Comparison of ENCODE assay signal across 22 cellular contexts in genomic region chr5:8869932-8870331, GRCh38.
"Had no signal": no experiment of that assay in that cellular context is flagged by ENCODE, and none has a peak within 500 bp of the region (broad histone marks: within the 10 kb centered on the region; RNA-seq: fewer than 3 reads in every experiment).

No MANE protein-coding gene starts in this region.

- H3K9me3 ChIP-seq: mucosa of descending colon, pancreas, stomach, thoracic aorta, transverse colon had no signal

- H3K27ac ChIP-seq: dorsolateral prefrontal cortex, heart right ventricle, neural progenitor cell, pancreas, stomach, thoracic aorta, transverse colon had no signal

- H2AFZ ChIP-seq: neural progenitor cell had no signal

- ATAC-seq: esophagus mucosa, heart right ventricle, left lobe of liver, mucosa of descending colon, natural killer cell, pancreas, right cardiac atrium had no signal

- H3K27me3 ChIP-seq: heart right ventricle, neural progenitor cell, pancreas, transverse colon had no signal

- H3K36me3 ChIP-seq: heart right ventricle, neural progenitor cell, pancreas, stomach, thoracic aorta, transverse colon had no signal

- H3K4me3 ChIP-seq: dorsolateral prefrontal cortex, heart right ventricle, mucosa of descending colon, neural progenitor cell, pancreas, stomach, thoracic aorta, transverse colon had no signal

- DNase-seq: cortex of kidney; dorsolateral prefrontal cortex; effector CD8-positive, alpha-beta T cell; heart right ventricle; hypothalamus; islet precursor cell; mammary epithelial cell; mucosa of descending colon; natural killer cell; nucleus accumbens; small intestine; stimulated activated CD4-positive, alpha-beta T cell treated with anti-CD3 and anti-CD28 coated beads, Interleukin-12 subunit alpha, Interleukin-12 subunit beta, amount 100 ng/mL, for 4 hours; stimulated activated naive CD4-positive, alpha-beta T cell; stomach; substantia nigra; transverse colon had no signal

- H3K9ac ChIP-seq: neural progenitor cell had no signal

- H3K4me2 ChIP-seq: neural progenitor cell had no signal

- H3K4me1 ChIP-seq: heart right ventricle, pancreas, stomach, transverse colon had no signal
